2 cellular contexts compared by ENCODE assay signal in genomic region chr14:76405627-76406026, GRCh38.
TF ChIP-seq lines count a peak whose summit lies in the region.

No MANE protein-coding gene starts in this region.

TF ChIP-seq in GM23338, 12 proteins besides CTCF, POLR2A, EP300 and RAD21 (continued from another document):
- TF ChIP-seq REST (IDR thresholded peaks at IDR 0.05; ENCODE audit: unreplicated experiment): no peak
- TF ChIP-seq JUNB (IDR thresholded peaks at IDR 0.05; ENCODE audit: unreplicated experiment): no peak
- TF ChIP-seq CREB1 (CRISPR knock-in tag; IDR thresholded peaks at IDR 0.05; ENCODE audit: low read depth): no peak
- TF ChIP-seq EZH2 (IDR thresholded peaks at IDR 0.05; ENCODE audit: low read depth, unreplicated experiment): no peak
- no peak for TF ChIP-seq ZNF114 (CRISPR knock-in tag; IDR thresholded peaks at IDR 0.05)
- no peak for TF ChIP-seq ETS1 (IDR thresholded peaks at IDR 0.05)
- TF ChIP-seq EZH2phosphoT487 (IDR thresholded peaks at IDR 0.05; ENCODE audit: unreplicated experiment): no peak
- TF ChIP-seq ZNF462 (CRISPR knock-in tag; IDR thresholded peaks at IDR 0.05): no peak
- no peak for TF ChIP-seq STAT1 (IDR thresholded peaks at IDR 0.05; ENCODE audit: unreplicated experiment)
TF ChIP-seq in GM23338: peak in this region for 0.

TF ChIP-seq in K562, 482 proteins besides CTCF, POLR2A, EP300 and RAD21 (continued from another document):
- no peak for TF ChIP-seq UBTF (IDR thresholded peaks at IDR 0.05; ENCODE audit: borderline replicate concordance in 1 of 2, low read depth in 2 of 2, low read length in 2 of 2)
- TF ChIP-seq HNRNPLL (IDR thresholded peaks at IDR 0.05; ENCODE audit: low read depth, low read length, poor library complexity, severe bottlenecking): no peak
- TF ChIP-seq SUPT5H (IDR thresholded peaks at IDR 0.05): no peak
- no peak for TF ChIP-seq SREBF1 (IDR thresholded peaks at IDR 0.05; ENCODE audit: borderline replicate concordance, low read depth, low read length)
- TF ChIP-seq ZBTB9 (CRISPR knock-in tag; IDR thresholded peaks at IDR 0.05): no peak
- no peak for TF ChIP-seq HDAC2 (IDR thresholded peaks at IDR 0.05)
